Comparison of ENCODE assay signal across 22 cellular contexts in the genomic region with DNA sequence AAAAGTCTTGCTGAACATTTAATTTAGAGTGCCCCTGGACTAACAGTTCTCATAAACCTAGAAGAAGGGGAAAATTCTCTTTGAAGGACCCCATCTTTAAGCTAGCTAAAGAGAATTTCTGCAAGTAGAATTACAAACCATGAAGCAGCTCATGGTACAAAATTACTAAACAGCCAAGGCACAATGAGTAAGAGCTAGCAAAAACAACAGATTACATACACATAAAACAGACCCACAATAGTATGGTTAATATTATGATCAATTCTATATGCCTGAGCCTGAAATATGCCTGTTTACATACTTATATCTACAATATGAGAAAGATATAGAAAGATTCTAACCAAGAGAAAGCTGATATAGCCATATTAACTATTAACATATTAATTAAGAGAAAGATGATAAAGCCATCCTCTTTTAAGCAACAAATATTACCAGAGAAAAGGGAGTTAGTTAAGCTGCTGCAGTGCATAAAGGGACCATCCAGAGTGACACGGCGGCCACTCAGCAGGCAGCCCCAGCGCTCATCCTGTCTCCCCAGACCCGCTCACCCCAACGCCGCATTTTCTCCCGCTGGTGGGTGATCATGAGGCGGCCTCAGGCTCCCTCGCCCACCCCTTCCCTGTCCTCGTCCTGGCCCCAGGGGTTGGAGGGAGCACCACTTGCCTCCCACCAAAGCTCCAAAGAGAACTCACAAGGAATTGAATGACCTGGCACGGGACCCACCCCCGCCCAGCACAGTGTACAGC.
DNase-seq lines count a peak whose midpoint lies in the region; ATAC-seq and TF ChIP-seq lines count a peak whose summit lies in the region.
"Had no signal": no experiment of that assay in that cellular context is flagged by ENCODE, and none has a peak within 500 bp of the region (broad histone marks: within the 10 kb centered on the region; RNA-seq: fewer than 3 reads in every experiment).

No MANE protein-coding gene starts in this region.

- H3K4ac ChIP-seq in mesenchymal stem cell (ENCODE audit: low read depth in 1 of 2, low read length in 2 of 2), result peak overlapping the region; percentile 29 to 81

- no peak overlapping the region for H2BK5ac ChIP-seq in mesenchymal stem cell (ENCODE audit: low read depth, low read length, poor library complexity, severe bottlenecking)

- DNase-seq in GM23338 (ENCODE audit: low spot score) (no peak), T-helper 17 cell (no peak), mesenchymal stem cell (no peak), OCI-M1 (lab: John Stamatoyannopoulos, UW) (no peak), NCI-H526 treated with DMSO at 0.1 percent for 48 hours (lab: John Stamatoyannopoulos, UW) (no peak)
- no peak for DNase-seq in CD8-positive, alpha-beta T cell
- DNase-seq: activated CD4-positive, alpha-beta T cell treated with anti-CD3 and anti-CD28 coated beads for 48 hours; activated CD8-positive, alpha-beta memory T cell treated with anti-CD3 and anti-CD28 coated beads, Interleukin-2, amount 10 ng/mL, durations not matched to agents 7 days and 5 days; activated naive CD8-positive, alpha-beta T cell treated with anti-CD3 and anti-CD28 coated beads, Interleukin-2, amount 10 ng/mL, durations not matched to agents 7 days and 5 days; body of pancreas; C1 segment of cervical spinal cord; effector CD8-positive, alpha-beta T cell; EL; GOT3; naive thymus-derived CD4-positive, alpha-beta T cell; NCI-H2107; NCI-H510A; NK-92 treated with Interleukin-12 subunit alpha and Interleukin-12 subunit beta, amount 100 ng/mL, for 24 hours; SIG-M5 had no signal

- H4K8ac ChIP-seq in mesenchymal stem cell (ENCODE audit: low read length), result peak overlapping the region; percentile 92

- no peak overlapping the region for H2AK5ac ChIP-seq in mesenchymal stem cell (ENCODE audit: low read length, severe bottlenecking)

- H3K4me2 ChIP-seq in GM23338 (no peak overlapping the region), mesenchymal stem cell (ENCODE audit: low read length, poor library complexity, severe bottlenecking) (no peak overlapping the region)

- H3K4me3 Mint-ChIP-seq in GM23338 (no peak overlapping the region), T-helper 17 cell (no peak overlapping the region)
- no peak overlapping the region for H3K4me3 Mint-ChIP-seq in stimulated activated memory B cell treated with anti-CD40 and anti-IgM and Interleukin-4, amounts not matched to agents 10 μg/mL and 1 μg/mL and 100 μg/mL, for 72 hours
- H3K4me3 Mint-ChIP-seq in CD8-positive, alpha-beta T cell, result no peak overlapping the region
- H3K4me3 Mint-ChIP-seq: activated CD8-positive, alpha-beta memory T cell treated with anti-CD3 and anti-CD28 coated beads, Interleukin-2, amount 10 ng/mL, durations not matched to agents 7 days and 5 days; activated naive CD8-positive, alpha-beta T cell treated with anti-CD3 and anti-CD28 coated beads, Interleukin-2, amount 10 ng/mL, durations not matched to agents 7 days and 5 days; naive thymus-derived CD4-positive, alpha-beta T cell had no signal

- H3K27ac ChIP-seq in GM23338 (ENCODE audit: low read depth) (no peak overlapping the region), mesenchymal stem cell (ENCODE audit: low read length, poor library complexity, severe bottlenecking) (no peak overlapping the region)
- no peak overlapping the region for H3K27ac ChIP-seq in CD8-positive, alpha-beta T cell (ENCODE audit: low read depth, low read length)
- H3K27ac ChIP-seq: body of pancreas had no signal

- CTCF ChIA-PET in CD8-positive, alpha-beta T cell (lab: Charles Lee), result no interaction called here

- H4K91ac ChIP-seq in mesenchymal stem cell (ENCODE audit: low read length), result peak overlapping the region; percentile 90

- no peaks in the 10 kb centered on the region for H3K27me3 Mint-ChIP-seq in GM23338 (ENCODE audit: insufficient read depth, low read depth, poor library complexity)
- H3K27me3 Mint-ChIP-seq in T-helper 17 cell, result no peaks in the 10 kb centered on the region
- H3K27me3 Mint-ChIP-seq in stimulated activated memory B cell treated with anti-CD40 and anti-IgM and Interleukin-4, amounts not matched to agents 10 μg/mL and 1 μg/mL and 100 μg/mL, for 72 hours, result peaks cover 20% of the 10 kb centered on the region
- H3K27me3 Mint-ChIP-seq in CD8-positive, alpha-beta T cell (ENCODE audit: low read depth), result no peaks in the 10 kb centered on the region
- H3K27me3 Mint-ChIP-seq: naive thymus-derived CD4-positive, alpha-beta T cell had no signal

- peak overlapping the region; percentile 69 for H2BK15ac ChIP-seq in mesenchymal stem cell (ENCODE audit: low read depth, poor library complexity, severe bottlenecking)

- H3K79me2 ChIP-seq in GM23338 (replicated peaks; ENCODE audit: insufficient read depth), result no peaks in the 10 kb centered on the region

- TF ChIP-seq CTCF in GM23338 (conservative IDR thresholded peaks at IDR 0.05; ENCODE audit: low read depth in 2 of 2), result no peak
- no peak for TF ChIP-seq CTCF in CD8-positive, alpha-beta T cell (IDR thresholded peaks at IDR 0.05)

- H3K79me1 ChIP-seq in mesenchymal stem cell (replicated peaks; ENCODE audit: low read length, poor library complexity, severe bottlenecking), result no peaks in the 10 kb centered on the region

- no peaks in the 10 kb centered on the region for H3K9me3 ChIP-seq in T-helper 17 cell (ENCODE audit: control insufficient read depth, low read length, poor library complexity, severe bottlenecking)
- no peaks in the 10 kb centered on the region for H3K9me3 ChIP-seq in mesenchymal stem cell (ENCODE audit: control insufficient read depth, low read length)
- H3K9me3 ChIP-seq in CD8-positive, alpha-beta T cell (ENCODE audit: low read length), result no peaks in the 10 kb centered on the region
- H3K9me3 ChIP-seq: body of pancreas had no signal

- H3K23ac ChIP-seq in mesenchymal stem cell (ENCODE audit: low read length in 2 of 2), result no peak overlapping the region

- peak overlapping the region; percentile 75 to 89 for H3K18ac ChIP-seq in mesenchymal stem cell (ENCODE audit: low read depth in 1 of 2, low read length in 2 of 2)

- H3K27ac Mint-ChIP-seq in GM23338 (no peak overlapping the region), T-helper 17 cell (peak overlapping the region; percentile 34)
- H3K27ac Mint-ChIP-seq in stimulated activated memory B cell treated with anti-CD40 and anti-IgM and Interleukin-4, amounts not matched to agents 10 μg/mL and 1 μg/mL and 100 μg/mL, for 72 hours, result no peak overlapping the region
- H3K27ac Mint-ChIP-seq in CD8-positive, alpha-beta T cell, result no peak overlapping the region
- H3K27ac Mint-ChIP-seq: activated CD8-positive, alpha-beta memory T cell treated with anti-CD3 and anti-CD28 coated beads, Interleukin-2, amount 10 ng/mL, durations not matched to agents 7 days and 5 days; activated naive CD8-positive, alpha-beta T cell treated with anti-CD3 and anti-CD28 coated beads, Interleukin-2, amount 10 ng/mL, durations not matched to agents 7 days and 5 days had no signal

- peak overlapping the region; percentile 35 for H3K9ac ChIP-seq in mesenchymal stem cell (ENCODE audit: low read length)

- H3K36me3 ChIP-seq in GM23338 (ENCODE audit: insufficient read depth) (no peaks in the 10 kb centered on the region), mesenchymal stem cell (ENCODE audit: control insufficient read depth in 1 of 2, insufficient read depth in 2 of 2, low read depth in 1 of 2, low read length in 2 of 2) (no peaks in the 10 kb centered on the region)
- no peaks in the 10 kb centered on the region for H3K36me3 ChIP-seq in CD8-positive, alpha-beta T cell (ENCODE audit: insufficient read depth, low read length)

- intact Hi-C loops in CD8-positive, alpha-beta T cell (cut with DNase I, micrococcal nuclease), result no loop called here

- no peaks in the 10 kb centered on the region for H3K9me3 Mint-ChIP-seq in GM23338
- H3K9me3 Mint-ChIP-seq in stimulated activated memory B cell treated with anti-CD40 and anti-IgM and Interleukin-4, amounts not matched to agents 10 μg/mL and 1 μg/mL and 100 μg/mL, for 72 hours, result no peaks in the 10 kb centered on the region
- H3K9me3 Mint-ChIP-seq in CD8-positive, alpha-beta T cell, result no peaks in the 10 kb centered on the region
- H3K9me3 Mint-ChIP-seq: activated naive CD8-positive, alpha-beta T cell treated with anti-CD3 and anti-CD28 coated beads, Interleukin-2, amount 10 ng/mL, durations not matched to agents 7 days and 5 days had no signal

- no peak; the same call in 2 of the 3 replicates for ATAC-seq in GM23338
- no peak for ATAC-seq in T-helper 17 cell
- ATAC-seq in stimulated activated memory B cell treated with anti-CD40 and anti-IgM and Interleukin-4, amounts not matched to agents 10 μg/mL and 1 μg/mL and 100 μg/mL, for 72 hours, result peak; percentile 27
- no peak for ATAC-seq in CD8-positive, alpha-beta T cell
- no peak for ATAC-seq in GM19324 (IDR thresholded peaks at IDR 0.05; ENCODE audit: low FRiP score, unreplicated experiment)
- ATAC-seq: body of pancreas; naive thymus-derived CD4-positive, alpha-beta T cell; Panc1 had no signal

- H2AFZ ChIP-seq in GM23338 (0 out of 2 replicates have a peak overlapping the region, but pooled peaks have one; percentile 3), mesenchymal stem cell (ENCODE audit: low read depth, low read length) (no peak overlapping the region)

- H3K4me1 ChIP-seq in GM23338 (ENCODE audit: insufficient read depth), result no peaks in the 10 kb centered on the region
- peaks cover 2% of the 10 kb centered on the region for H3K4me1 ChIP-seq in mesenchymal stem cell (ENCODE audit: control insufficient read depth, insufficient read depth, low read depth, low read length)
- H3K4me1 ChIP-seq in CD8-positive, alpha-beta T cell (ENCODE audit: insufficient read depth, low read length), result no peaks in the 10 kb centered on the region
- H3K4me1 ChIP-seq: body of pancreas had no signal

- H2BK12ac ChIP-seq in mesenchymal stem cell (ENCODE audit: low read length in 2 of 2), result peak overlapping the region; percentile 32 to 99

- H3K27me3 ChIP-seq in GM23338 (ENCODE audit: insufficient read depth) (no peaks in the 10 kb centered on the region), mesenchymal stem cell (ENCODE audit: control insufficient read depth in 1 of 2, insufficient read depth in 1 of 2, low read length in 2 of 2) (no peaks in the 10 kb centered on the region)
- no peaks in the 10 kb centered on the region for H3K27me3 ChIP-seq in CD8-positive, alpha-beta T cell (ENCODE audit: insufficient read depth, low read length)
- H3K27me3 ChIP-seq: body of pancreas had no signal

- H3K4me3 ChIP-seq in GM23338 (no peak overlapping the region), mesenchymal stem cell (ENCODE audit: insufficient read depth in 1 of 2, low read depth in 1 of 2, low read length in 2 of 2) (no peak overlapping the region)
- H3K4me3 ChIP-seq in CD8-positive, alpha-beta T cell (ENCODE audit: low read depth, low read length), result no peak overlapping the region
- H3K4me3 ChIP-seq: body of pancreas had no signal

- no peaks in the 10 kb centered on the region for H4K20me1 ChIP-seq in GM23338 (replicated peaks; ENCODE audit: insufficient read depth)

- no peak overlapping the region for H3K14ac ChIP-seq in mesenchymal stem cell (ENCODE audit: low read length in 2 of 2)

- H3K36me3 Mint-ChIP-seq in GM23338 (ENCODE audit: low read depth) (no peaks in the 10 kb centered on the region), T-helper 17 cell (ENCODE audit: low read depth) (no peaks in the 10 kb centered on the region)
- no peaks in the 10 kb centered on the region for H3K36me3 Mint-ChIP-seq in stimulated activated memory B cell treated with anti-CD40 and anti-IgM and Interleukin-4, amounts not matched to agents 10 μg/mL and 1 μg/mL and 100 μg/mL, for 72 hours
- no peaks in the 10 kb centered on the region for H3K36me3 Mint-ChIP-seq in CD8-positive, alpha-beta T cell
- H3K36me3 Mint-ChIP-seq: activated CD8-positive, alpha-beta memory T cell treated with anti-CD3 and anti-CD28 coated beads, Interleukin-2, amount 10 ng/mL, durations not matched to agents 7 days and 5 days; naive thymus-derived CD4-positive, alpha-beta T cell had no signal

- H3K4me1 Mint-ChIP-seq in GM23338 (peaks cover 3% of the 10 kb centered on the region; the same call in 1 of the 3 replicates), T-helper 17 cell (peaks cover 4% of the 10 kb centered on the region)
- no peaks in the 10 kb centered on the region for H3K4me1 Mint-ChIP-seq in stimulated activated memory B cell treated with anti-CD40 and anti-IgM and Interleukin-4, amounts not matched to agents 10 μg/mL and 1 μg/mL and 100 μg/mL, for 72 hours
- no peaks in the 10 kb centered on the region for H3K4me1 Mint-ChIP-seq in CD8-positive, alpha-beta T cell (ENCODE audit: low read depth)

- H2BK120ac ChIP-seq in mesenchymal stem cell (ENCODE audit: low read depth, low read length), result peak overlapping the region; percentile 89

- no peaks in the 10 kb centered on the region for H3K9me2 ChIP-seq in GM23338 (ENCODE audit: insufficient read depth)

- 89% methylated on average over 12 of the region's 12 CpGs for WGBS in mesenchymal stem cell

- POLR2A ChIA-PET in CD8-positive, alpha-beta T cell (lab: Charles Lee), result interaction anchor here (0.6 kb wide), 1 partner anchor 224 kb away, joined by 4 read pairs; no protein-coding TSS in a partner anchor

- H3F3A ChIP-seq in GM23338 (replicated peaks; ENCODE audit: low read depth), result no peaks in the 10 kb centered on the region
